8 cellular contexts compared by ENCODE assay signal in the genomic region with DNA sequence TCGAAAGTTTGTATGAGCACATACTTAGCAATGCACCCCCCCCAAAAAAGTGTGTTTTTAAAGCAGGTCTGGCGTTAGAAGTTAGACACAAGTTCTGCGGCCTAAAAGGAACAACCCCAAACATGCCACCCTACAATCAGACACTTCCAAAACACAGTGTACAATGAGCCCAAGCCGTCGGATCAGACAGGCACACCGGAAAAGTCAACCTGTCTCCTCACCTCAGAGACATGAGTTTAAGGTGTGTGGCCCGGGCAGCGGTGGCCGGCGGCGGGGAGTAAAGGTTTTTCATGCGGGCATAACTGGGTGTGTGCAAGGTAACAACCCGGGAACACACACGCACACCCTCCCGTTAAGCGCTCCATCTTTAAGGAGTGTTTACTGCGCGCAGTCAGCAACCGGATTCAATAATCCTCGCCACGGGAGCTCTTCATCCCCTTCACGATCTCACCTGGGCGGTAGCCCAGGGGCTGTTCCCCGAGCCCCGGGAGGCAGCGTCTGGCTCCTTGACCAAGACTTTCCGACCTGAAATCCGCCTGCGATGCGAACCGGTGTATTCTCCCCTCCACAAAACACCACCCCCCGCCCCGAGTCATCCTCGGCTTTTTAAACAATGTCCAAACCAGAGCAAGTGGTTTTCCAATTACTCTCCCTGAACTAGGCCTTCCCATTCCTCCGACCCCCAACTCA. TPM values are rescaled to one million over a fixed set of nuclear protein-coding genes. Genes with fewer than 3 reads are reported as not detected.
DNase-seq lines count a peak whose midpoint lies in the region; ATAC-seq and TF ChIP-seq lines count a peak whose summit lies in the region.
"Not testable (repeated sequence)": the region's sequence is repeated elsewhere in the genome, so short reads cannot be mapped to it uniquely, and the experiment has no call there.

No MANE protein-coding gene starts in this region.

- intact Hi-C loops in heart right ventricle (cut with DNase I) = loop anchor here in 7 of 10 donors (5.0 to 10.0 kb wide), 4 partner anchors 61 to 76 kb away; no protein-coding TSS in a partner anchor

- H3K4me1 Mint-ChIP-seq in CD4-positive, CD25-positive, alpha-beta regulatory T cell = peaks cover 26 to 52% (median 40%) of the 10 kb centered on the region in 4 donors
- peaks cover 18% of the 10 kb centered on the region for H3K4me1 Mint-ChIP-seq in neural progenitor cell

- not testable (repeated sequence) for H3K27ac ChIP-seq in CD4-positive, CD25-positive, alpha-beta regulatory T cell (ENCODE audit: insufficient read depth, low read length, poor library complexity, severe bottlenecking); neural progenitor cell
- peak overlapping the region; percentile 83 to 98 (median 94) for H3K27ac ChIP-seq in heart right ventricle

- H3K79me2 ChIP-seq in neural progenitor cell (ENCODE audit: low read depth) = peaks cover 52% of the 10 kb centered on the region

- peaks cover 18% of the 10 kb centered on the region for H3K4me1 ChIP-seq in CD4-positive, CD25-positive, alpha-beta regulatory T cell (ENCODE audit: control insufficient read depth, insufficient read depth, low read length, poor library complexity, severe bottlenecking)
- peaks cover 0 to 51% (median 30%) of the 10 kb centered on the region in 9 donors for H3K4me1 ChIP-seq in heart right ventricle
- H3K4me1 ChIP-seq in neural progenitor cell = not testable (repeated sequence)

- not testable (repeated sequence) for H3K9me3 ChIP-seq in CD4-positive, CD25-positive, alpha-beta regulatory T cell (ENCODE audit: control insufficient read depth in 2 of 2, low read length in 2 of 2); heart right ventricle; neural progenitor cell (ENCODE audit: low read depth)

- not testable (repeated sequence) for H3K27me3 Mint-ChIP-seq in CD4-positive, CD25-positive, alpha-beta regulatory T cell; neural progenitor cell (ENCODE audit: insufficient read depth, low read depth)

- TF ChIP-seq CTCF in astrocyte of the spinal cord (IDR thresholded peaks at IDR 0.05; ENCODE audit: low read depth, low read length); heart right ventricle (IDR thresholded peaks at IDR 0.05); neural progenitor cell (IDR thresholded peaks at IDR 0.05): not testable (repeated sequence)

- in situ Hi-C loops in astrocyte of the spinal cord (cut with HindIII; ENCODE audit: low sequenced_read_pairs) = not testable (repeated sequence)

- peak; percentile 2 to 30 (median 14) for DNase-seq in CD4-positive, CD25-positive, alpha-beta regulatory T cell
- peak; percentile 22 for DNase-seq in HCEC 1CT
- DNase-seq in NCI-H2171 treated with DMSO at 0.1 percent for 48 hours (lab: John Stamatoyannopoulos, UW) = peak; percentile 29
- DNase-seq in activated CD4-positive, alpha-beta T cell treated with anti-CD3 and anti-CD28 coated beads for 24 hours (ENCODE audit: low read depth in 2 of 2) = peak; percentile 13 to 16
- DNase-seq in astrocyte of the spinal cord (ENCODE audit: low read depth, low spot score) = not testable (repeated sequence)
- peak in 1 of 2 donors; percentile 28 for DNase-seq in heart right ventricle
- DNase-seq in neural progenitor cell (ENCODE audit: low spot score) = peak; percentile 6
- peak; percentile 10 to 14 for DNase-seq in stimulated activated CD8-positive, alpha-beta memory T cell treated with anti-CD3 and anti-CD28 coated beads, Interleukin-2, amount 100 ng/mL, for 48 hours (ENCODE audit: low read depth in 2 of 2)

- not testable (repeated sequence) for H2AFZ ChIP-seq in neural progenitor cell (replicated peaks)

- peak overlapping the region; percentile 84 for H3K4me2 ChIP-seq in neural progenitor cell

- not testable (repeated sequence) for H3K36me3 ChIP-seq in CD4-positive, CD25-positive, alpha-beta regulatory T cell (ENCODE audit: control insufficient read depth, insufficient read depth, low read length); heart right ventricle; neural progenitor cell

- not testable (repeated sequence) for H3F3A ChIP-seq in neural progenitor cell (ENCODE audit: low read depth)

- H4K20me1 ChIP-seq in neural progenitor cell (ENCODE audit: low read depth) = peaks cover 21% of the 10 kb centered on the region

- not testable (repeated sequence) for H3K9ac ChIP-seq in neural progenitor cell

- WGBS in heart right ventricle, 2 donors = 0 to 1% methylated on average over 35 of the region's 35 CpGs

- ATAC-seq in CD4-positive, CD25-positive, alpha-beta regulatory T cell (ENCODE audit: low read depth in 2 of 2) = not testable (repeated sequence)
- peak in 7 of 8 donors; percentile 7 to 60 (median 33) for ATAC-seq in heart right ventricle

- not testable (repeated sequence) for H3K36me3 Mint-ChIP-seq in CD4-positive, CD25-positive, alpha-beta regulatory T cell; neural progenitor cell

- H3K4me3 ChIP-seq in CD4-positive, CD25-positive, alpha-beta regulatory T cell (ENCODE audit: low read depth, low read length) = peak overlapping the region; percentile 64
- peak overlapping the region; percentile 77 for H3K4me3 ChIP-seq in astrocyte of the spinal cord (ENCODE audit: low read depth, low read length)
- peak overlapping the region; percentile 69 to 84 (median 78) for H3K4me3 ChIP-seq in heart right ventricle
- peak overlapping the region; percentile 93 for H3K4me3 ChIP-seq in neural progenitor cell

- H3K27ac Mint-ChIP-seq in CD4-positive, CD25-positive, alpha-beta regulatory T cell = peak overlapping the region; percentile 90 to 94 (median 94)
- H3K27ac Mint-ChIP-seq in neural progenitor cell = peak overlapping the region; percentile 98

- not testable (repeated sequence) for H3K27me3 ChIP-seq in CD4-positive, CD25-positive, alpha-beta regulatory T cell (ENCODE audit: control insufficient read depth, insufficient read depth, low read length); heart right ventricle
- peaks cover 24% of the 10 kb centered on the region for H3K27me3 ChIP-seq in neural progenitor cell

- peak overlapping the region; percentile 95 to 97 (median 97) for H3K4me3 Mint-ChIP-seq in CD4-positive, CD25-positive, alpha-beta regulatory T cell
- H3K4me3 Mint-ChIP-seq in neural progenitor cell = peak overlapping the region; percentile 100

- not testable (repeated sequence) for H3K9me3 Mint-ChIP-seq in CD4-positive, CD25-positive, alpha-beta regulatory T cell; neural progenitor cell

RNA-seq across cellular contexts. Expression of gene SMURF2, which starts 0.9 kb away (rescaled TPM):
- total RNA-seq in CD4-positive, CD25-positive, alpha-beta regulatory T cell = 18.7 TPM
- 1 to 10 TPM; 4.0 to 4.9 (median 4.4) TPM for polyA plus RNA-seq in CD4-positive, CD25-positive, alpha-beta regulatory T cell
- total RNA-seq in heart right ventricle (10 to 100 TPM; 10.9 to 15.5 (median 12.5) TPM), neural progenitor cell (ENCODE audit: low replicate concordance) (21.6 and 24.6 TPM in 2 replicates)
- 1 to 10 TPM; 4.0 to 5.4 TPM for polyA plus RNA-seq in heart right ventricle
